In genomic region chr19:30059741-30060140, GRCh38 we compare ENCODE assay signal across 21 cellular contexts.
"Had no signal": no experiment of that assay in that cellular context is flagged by ENCODE, and none has a peak within 500 bp of the region (broad histone marks: within the 10 kb centered on the region; RNA-seq: fewer than 3 reads in every experiment).

No MANE protein-coding gene starts in this region.

- H3K4me3 ChIP-seq: esophagus muscularis mucosa, gastrocnemius medialis, heart right ventricle, mucosa of descending colon, pancreas, suprapubic skin, tibial artery, upper lobe of left lung, uterus had no signal

- H3K9me3 Mint-ChIP-seq: naive thymus-derived CD8-positive, alpha-beta T cell had no signal

- H3K36me3 Mint-ChIP-seq: naive thymus-derived CD8-positive, alpha-beta T cell had no signal

- H3K4me3 Mint-ChIP-seq: naive thymus-derived CD8-positive, alpha-beta T cell; neural crest cell had no signal

- H3K36me3 ChIP-seq: esophagus muscularis mucosa, gastrocnemius medialis, heart right ventricle, pancreas, suprapubic skin, tibial artery, upper lobe of left lung, uterus had no signal

- H3K27ac Mint-ChIP-seq: naive thymus-derived CD8-positive, alpha-beta T cell; progenitor cell of endocrine pancreas had no signal

- H3K4me1 ChIP-seq: esophagus muscularis mucosa, gastrocnemius medialis, heart right ventricle, pancreas, suprapubic skin, tibial artery, upper lobe of left lung, uterus had no signal

- ATAC-seq: gastrocnemius medialis; heart right ventricle; left lobe of liver; mucosa of descending colon; naive thymus-derived CD8-positive, alpha-beta T cell; pancreas; right cardiac atrium; stimulated activated naive CD8-positive, alpha-beta T cell treated with anti-CD3 and anti-CD28 coated beads, Interleukin-15, Interleukin-2, amounts not matched to agents 100 U/mL and 50 U/mL, for 24 hours had no signal

- H3K27me3 Mint-ChIP-seq: naive thymus-derived CD8-positive, alpha-beta T cell had no signal

- H3K27me3 ChIP-seq: pancreas, uterus had no signal

- H3K9me3 ChIP-seq: esophagus muscularis mucosa, gastrocnemius medialis, mucosa of descending colon, pancreas, suprapubic skin, tibial artery, upper lobe of left lung, uterus had no signal

- H3K4me1 Mint-ChIP-seq: naive thymus-derived CD8-positive, alpha-beta T cell had no signal

- DNase-seq: effector memory CD4-positive, alpha-beta T cell; gastrocnemius medialis; heart right ventricle; islet precursor cell; mammary epithelial cell; naive thymus-derived CD8-positive, alpha-beta T cell; pancreas; right cardiac atrium; small intestine; stimulated activated CD4-positive, alpha-beta T cell treated with anti-CD3 and anti-CD28 coated beads, Interleukin-2, amount 100 ng/mL, for 48 hours; stimulated activated naive CD8-positive, alpha-beta T cell treated with anti-CD3 and anti-CD28 coated beads, Interleukin-15, Interleukin-2, amounts not matched to agents 100 U/mL and 50 U/mL, for 24 hours; tibial artery; uterus had no signal

- H3K27ac ChIP-seq: epithelial cell of prostate, esophagus muscularis mucosa, gastrocnemius medialis, heart right ventricle, pancreas, suprapubic skin, tibial artery, upper lobe of left lung, uterus had no signal
